Comparison of ENCODE assay signal across 17 cellular contexts in the genomic region with DNA sequence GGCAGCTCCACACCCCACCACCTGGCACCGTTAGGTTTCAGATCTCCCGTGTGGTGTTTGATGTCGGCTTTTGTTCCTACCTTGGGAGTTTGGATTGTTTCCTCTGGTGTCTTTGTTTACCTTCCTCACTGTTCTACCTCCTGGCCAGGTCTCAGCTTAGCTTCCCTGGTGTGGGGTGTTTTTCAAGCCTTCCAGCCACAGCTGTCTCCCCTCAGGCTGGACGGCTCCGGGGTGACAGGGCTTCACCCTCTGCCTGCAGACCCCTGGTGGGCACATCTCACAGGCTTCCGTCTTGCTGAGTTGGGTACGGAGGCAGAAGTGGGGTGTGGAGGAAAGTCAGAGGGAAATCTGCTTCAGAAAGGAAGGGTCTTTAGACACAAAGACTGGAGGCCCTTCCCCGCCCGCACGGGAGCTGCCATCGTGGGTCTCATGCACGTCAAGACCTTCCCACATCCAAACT. TPM values are rescaled to one million over a fixed set of nuclear protein-coding genes. Genes with fewer than 3 reads are reported as not detected.
A peak's percentile ranks its signal among the peaks of the same experiment; 100 is the strongest.
DNase-seq lines count a peak whose midpoint lies in the region; ATAC-seq and TF ChIP-seq lines count a peak whose summit lies in the region.
"Had no signal": no experiment of that assay in that cellular context is flagged by ENCODE, and none has a peak within 500 bp of the region (broad histone marks: within the 10 kb centered on the region; RNA-seq: fewer than 3 reads in every experiment).

No MANE protein-coding gene starts in this region.

- no peak overlapping the region for H2AFZ ChIP-seq in osteoblast (ENCODE audit: low read length)

- DNase-seq in COR-L47 (lab: John Stamatoyannopoulos, UW) (peak; percentile 52), osteoblast (ENCODE audit: insufficient read length, low spot score, missing footprints) (peak; percentile 65), osteocyte (ENCODE audit: extremely low spot score, unreplicated experiment) (no peak), right atrium auricular region (ENCODE audit: low spot score) (no peak), SIG-M5 (lab: John Stamatoyannopoulos, UW) (no peak)
- DNase-seq in stimulated activated effector memory CD8-positive, alpha-beta T cell treated with anti-CD3 and anti-CD28 coated beads, Interleukin-12 subunit alpha, Interleukin-12 subunit beta, amount 100 ng/mL, for 72 hours (ENCODE audit: low spot score in 2 of 2): no peak
- DNase-seq: activated CD4-positive, alpha-beta T cell treated with anti-CD3 and anti-CD28 coated beads for 36 hours; MG63; natural killer cell; NCI-H2029; SK-N-SH had no signal

- H3K4me3 ChIP-seq in HEK293 (ENCODE audit: low read depth, low read length) (no peak overlapping the region), osteoblast (ENCODE audit: insufficient read depth, low read length) (no peak overlapping the region), right atrium auricular region (no peak overlapping the region)
- H3K4me3 ChIP-seq: dorsolateral prefrontal cortex, lung, MG63 had no signal

- H3K27ac ChIP-seq in HEK293 (ENCODE audit: extremely low read depth, low read depth, low read length) (no peak overlapping the region), osteoblast (ENCODE audit: low read depth, low read length) (no peak overlapping the region), right atrium auricular region (no peak overlapping the region)

- H3K4me1 Mint-ChIP-seq in dendritic cell treated with granulocyte-macrophage colony-stimulating factor and Interleukin-4, amounts not matched to agents 40 ng/mL and 50 ng/mL, for 4 days (ENCODE audit: low read depth): peaks cover 37% of the 10 kb centered on the region
- peaks cover 2% of the 10 kb centered on the region for H3K4me1 Mint-ChIP-seq in osteocyte (ENCODE audit: unreplicated experiment)
- no peaks in the 10 kb centered on the region for H3K4me1 Mint-ChIP-seq in stimulated activated effector memory CD8-positive, alpha-beta T cell treated with anti-CD3 and anti-CD28 coated beads, Interleukin-12 subunit alpha, Interleukin-12 subunit beta, amount 100 ng/mL, for 72 hours
- H3K4me1 Mint-ChIP-seq: activated CD4-positive, alpha-beta T cell treated with anti-CD3 and anti-CD28 coated beads for 36 hours; activated naive CD4-positive, alpha-beta T cell treated with anti-CD3 and anti-CD28 coated beads, Interleukin-2, amount 50 U/mL, for 24 hours; natural killer cell had no signal

- peaks cover 3 to 52% of the 10 kb centered on the region in 2 experiments; a peak in 2 of 3 replicates for H3K36me3 ChIP-seq in HEK293 (ENCODE audit: control insufficient read depth in 2 of 2, insufficient read depth in 1 of 2, low read length in 2 of 2)
- H3K36me3 ChIP-seq in osteoblast (ENCODE audit: insufficient read depth, low read length): no peaks in the 10 kb centered on the region
- H3K36me3 ChIP-seq in right atrium auricular region: peaks cover 31% of the 10 kb centered on the region
- H3K36me3 ChIP-seq: MG63 had no signal

- TF ChIP-seq CTCF in HEK293 (tag by site-specific recombination; IDR thresholded peaks at IDR 0.05) (no peak), osteoblast (IDR thresholded peaks at IDR 0.05; ENCODE audit: extremely low read depth, low read depth, low read length) (no peak), osteocyte (IDR thresholded peaks at IDR 0.05) (no peak), right atrium auricular region (IDR thresholded peaks at IDR 0.05) (no peak)

- no peak overlapping the region for H3K4me3 Mint-ChIP-seq in dendritic cell treated with granulocyte-macrophage colony-stimulating factor and Interleukin-4, amounts not matched to agents 40 ng/mL and 50 ng/mL, for 4 days
- no peak overlapping the region for H3K4me3 Mint-ChIP-seq in osteocyte (ENCODE audit: unreplicated experiment)
- no peak overlapping the region for H3K4me3 Mint-ChIP-seq in stimulated activated effector memory CD8-positive, alpha-beta T cell treated with anti-CD3 and anti-CD28 coated beads, Interleukin-12 subunit alpha, Interleukin-12 subunit beta, amount 100 ng/mL, for 72 hours
- H3K4me3 Mint-ChIP-seq: activated CD4-positive, alpha-beta T cell treated with anti-CD3 and anti-CD28 coated beads for 36 hours; activated naive CD4-positive, alpha-beta T cell treated with anti-CD3 and anti-CD28 coated beads, Interleukin-2, amount 50 U/mL, for 24 hours; brain; natural killer cell had no signal

- no peak for ATAC-seq in stimulated activated effector memory CD8-positive, alpha-beta T cell treated with anti-CD3 and anti-CD28 coated beads, Interleukin-12 subunit alpha, Interleukin-12 subunit beta, amount 100 ng/mL, for 72 hours
- ATAC-seq: activated CD4-positive, alpha-beta T cell treated with anti-CD3 and anti-CD28 coated beads for 36 hours; natural killer cell had no signal

- H3K9me3 ChIP-seq in HEK293 (ENCODE audit: control insufficient read depth, insufficient read depth, low read depth, low read length) (no peaks in the 10 kb centered on the region), osteoblast (ENCODE audit: low read depth, low read length) (no peaks in the 10 kb centered on the region), right atrium auricular region (no peaks in the 10 kb centered on the region)
- H3K9me3 ChIP-seq: MG63, SK-N-SH had no signal

- no peaks in the 10 kb centered on the region for H3K9me3 Mint-ChIP-seq in dendritic cell treated with granulocyte-macrophage colony-stimulating factor and Interleukin-4, amounts not matched to agents 40 ng/mL and 50 ng/mL, for 4 days
- H3K9me3 Mint-ChIP-seq in osteocyte (ENCODE audit: unreplicated experiment): no peaks in the 10 kb centered on the region
- H3K9me3 Mint-ChIP-seq in stimulated activated effector memory CD8-positive, alpha-beta T cell treated with anti-CD3 and anti-CD28 coated beads, Interleukin-12 subunit alpha, Interleukin-12 subunit beta, amount 100 ng/mL, for 72 hours: no peaks in the 10 kb centered on the region
- H3K9me3 Mint-ChIP-seq: activated naive CD4-positive, alpha-beta T cell treated with anti-CD3 and anti-CD28 coated beads, Interleukin-2, amount 50 U/mL, for 24 hours; brain; natural killer cell had no signal

- H3K27ac Mint-ChIP-seq in dendritic cell treated with granulocyte-macrophage colony-stimulating factor and Interleukin-4, amounts not matched to agents 40 ng/mL and 50 ng/mL, for 4 days: peak overlapping the region; percentile 47
- no peak overlapping the region for H3K27ac Mint-ChIP-seq in osteocyte (ENCODE audit: unreplicated experiment)
- H3K27ac Mint-ChIP-seq in stimulated activated effector memory CD8-positive, alpha-beta T cell treated with anti-CD3 and anti-CD28 coated beads, Interleukin-12 subunit alpha, Interleukin-12 subunit beta, amount 100 ng/mL, for 72 hours: no peak overlapping the region
- H3K27ac Mint-ChIP-seq: activated CD4-positive, alpha-beta T cell treated with anti-CD3 and anti-CD28 coated beads for 36 hours; activated naive CD4-positive, alpha-beta T cell treated with anti-CD3 and anti-CD28 coated beads, Interleukin-2, amount 50 U/mL, for 24 hours; natural killer cell had no signal

- POLR2A ChIA-PET in HEK293 (lab: Yijun Ruan, JAX): no interaction called here

- H4K20me1 ChIP-seq in osteoblast (ENCODE audit: insufficient read depth, low read length): no peaks in the 10 kb centered on the region

- CTCF ChIA-PET in HEK293 (lab: Yijun Ruan, JAX): interaction anchor here (0.5 to 4.6 kb wide), 2 partner anchors 8 to 1000 kb away, joined by 3 to 33 read pairs; no protein-coding TSS in a partner anchor

- H3K27me3 Mint-ChIP-seq in dendritic cell treated with granulocyte-macrophage colony-stimulating factor and Interleukin-4, amounts not matched to agents 40 ng/mL and 50 ng/mL, for 4 days: peaks cover 12% of the 10 kb centered on the region
- H3K27me3 Mint-ChIP-seq in osteocyte (ENCODE audit: unreplicated experiment): peaks cover 15% of the 10 kb centered on the region
- H3K27me3 Mint-ChIP-seq: activated CD4-positive, alpha-beta T cell treated with anti-CD3 and anti-CD28 coated beads for 36 hours; brain had no signal

- no peak overlapping the region for H3K4me2 ChIP-seq in osteoblast (ENCODE audit: insufficient read depth, low read length)
- H3K4me2 ChIP-seq: SK-N-SH had no signal

- no peaks in the 10 kb centered on the region for H3K36me3 Mint-ChIP-seq in dendritic cell treated with granulocyte-macrophage colony-stimulating factor and Interleukin-4, amounts not matched to agents 40 ng/mL and 50 ng/mL, for 4 days (ENCODE audit: low read depth)
- H3K36me3 Mint-ChIP-seq in osteocyte (ENCODE audit: unreplicated experiment): no peaks in the 10 kb centered on the region
- no peaks in the 10 kb centered on the region for H3K36me3 Mint-ChIP-seq in stimulated activated effector memory CD8-positive, alpha-beta T cell treated with anti-CD3 and anti-CD28 coated beads, Interleukin-12 subunit alpha, Interleukin-12 subunit beta, amount 100 ng/mL, for 72 hours
- H3K36me3 Mint-ChIP-seq: activated naive CD4-positive, alpha-beta T cell treated with anti-CD3 and anti-CD28 coated beads, Interleukin-2, amount 50 U/mL, for 24 hours; natural killer cell had no signal

- no peaks in the 10 kb centered on the region for H3K4me1 ChIP-seq in HEK293 (ENCODE audit: control insufficient read depth, insufficient read depth, low read length)
- no peaks in the 10 kb centered on the region for H3K4me1 ChIP-seq in osteoblast (ENCODE audit: insufficient read depth, low read length)
- peaks cover 0 to 20% of the 10 kb centered on the region in 2 donors for H3K4me1 ChIP-seq in right atrium auricular region

- H3K27me3 ChIP-seq in osteoblast (ENCODE audit: insufficient read depth, low read length) (peaks cover 9% of the 10 kb centered on the region), right atrium auricular region (no peaks in the 10 kb centered on the region)
- H3K27me3 ChIP-seq: dorsolateral prefrontal cortex, MG63 had no signal

- H3K79me2 ChIP-seq in osteoblast (ENCODE audit: insufficient read depth, low read length): no peaks in the 10 kb centered on the region

- intact Hi-C loops in dendritic cell treated with granulocyte-macrophage colony-stimulating factor and Interleukin-4, amounts not matched to agents 40 ng/mL and 50 ng/mL, for 4 days (cut with micrococcal nuclease): no loop called here

TF ChIP-seq in HEK293, 187 proteins besides CTCF, POLR2A, EP300 and RAD21:
- TF ChIP-seq GLIS1 (tag by site-specific recombination; IDR thresholded peaks at IDR 0.05): peak; percentile 65
- TF ChIP-seq ZIC2 (tag by site-specific recombination; IDR thresholded peaks at IDR 0.05): peak; percentile 46
- TF ChIP-seq ZXDB (tag by site-specific recombination; IDR thresholded peaks at IDR 0.05): no peak
- no peak for TF ChIP-seq SP7 (tag by site-specific recombination; IDR thresholded peaks at IDR 0.05)

RNA-seq across cellular contexts. Expression of a gene that starts 59.6 kb away (rescaled TPM):
- under 0.01 and 0.29 TPM in 2 replicates for total RNA-seq in osteoblast
- total RNA-seq in osteocyte: 0.42 and 0.51 TPM in 2 replicates
- total RNA-seq in right atrium auricular region: under 1 TPM; 0.33 to 0.51 TPM
- total RNA-seq: activated CD4-positive, alpha-beta T cell treated with anti-CD3 and anti-CD28 coated beads for 36 hours had no signal

Comparison
In these comparisons a context has a peak if more than half of its experiments do, and no peak if none do; other contexts are left out.
1. DNase-seq: peak in COR-L47 (single experiment) and osteoblast (single experiment); none in osteocyte (single experiment), right atrium auricular region (single experiment), SIG-M5 (single experiment) and stimulated activated effector memory CD8-positive, alpha-beta T cell treated with anti-CD3 and anti-CD28 coated beads, Interleukin-12 subunit alpha, Interleukin-12 subunit beta, amount 100 ng/mL, for 72 hours (0 of 2).